Comparison of ENCODE assay signal across 2 cellular contexts in genomic region chr1:180154003-180154324, GRCh38.
TF ChIP-seq lines count a peak whose summit lies in the region.

No MANE protein-coding gene starts in this region.

TF ChIP-seq in H1, 55 proteins besides CTCF, POLR2A, EP300 and RAD21:
- TF ChIP-seq SIN3A (conservative IDR thresholded peaks at IDR 0.05 in 1 of 2, IDR thresholded peaks at IDR 0.05 in 1 of 2; ENCODE audit: low read depth in 1 of 2, low read length in 2 of 2) (peak in 1 of 2 experiments; percentile 15; a peak in 1 of 4 replicates), HDAC2 (IDR thresholded peaks at IDR 0.05; ENCODE audit: borderline replicate concordance in 1 of 2, low read depth in 2 of 2, low read length in 2 of 2) (no peak), POLR2AphosphoS5 (IDR thresholded peaks at IDR 0.05; ENCODE audit: low read depth, low read length) (no peak)

TF ChIP-seq in neural cell, 6 proteins besides CTCF, POLR2A, EP300 and RAD21:
- no peak for TF ChIP-seq TAF1 (IDR thresholded peaks at IDR 0.05; ENCODE audit: low read depth)
- TF ChIP-seq MXI1 (conservative IDR thresholded peaks at IDR 0.05; ENCODE audit: poor library complexity, severe bottlenecking), result no peak
- TF ChIP-seq POLR2AphosphoS5 (IDR thresholded peaks at IDR 0.05), result no peak
- no peak for TF ChIP-seq EZH2 (IDR thresholded peaks at IDR 0.05; ENCODE audit: borderline replicate concordance, insufficient read depth, low read length, poor library complexity, severe bottlenecking)
- no peak for TF ChIP-seq REST (IDR thresholded peaks at IDR 0.05; ENCODE audit: borderline replicate concordance)
- no peak for TF ChIP-seq SMC3 (conservative IDR thresholded peaks at IDR 0.05; ENCODE audit: poor library complexity)
